Comparison of ENCODE assay signal across 2 cellular contexts in genomic region chr6:13828656-13829301, GRCh38.
A peak's percentile ranks its signal among the peaks of the same experiment; 100 is the strongest.
TF ChIP-seq lines count a peak whose summit lies in the region.
"Not testable (repeated sequence)": the region's sequence is repeated elsewhere in the genome, so short reads cannot be mapped to it uniquely, and the experiment has no call there.

No MANE protein-coding gene starts in this region.

TF ChIP-seq in K562, 482 proteins besides CTCF, POLR2A, EP300 and RAD21 (continued from another document):
- 0 out of 2 replicates have a peak, but pooled peaks have one; percentile 16 for TF ChIP-seq MGA (IDR thresholded peaks at IDR 0.05)
- TF ChIP-seq SOX6 (IDR thresholded peaks at IDR 0.05): peak; percentile 65; the same call in 1 of the 2 replicates
- peak; percentile 19; the same call in 1 of the 2 replicates for TF ChIP-seq L3MBTL2 (IDR thresholded peaks at IDR 0.05)

TF ChIP-seq in HepG2, 621 proteins besides CTCF, POLR2A, EP300 and RAD21 (continued from another document):
- TF ChIP-seq SOX13 (IDR thresholded peaks at IDR 0.05): peak; percentile 74
- TF ChIP-seq SOX13 (CRISPR knock-in tag; conservative IDR thresholded peaks at IDR 0.05 in 1 of 2, IDR thresholded peaks at IDR 0.05 in 1 of 2): peak in 1 of 2 experiments; percentile 85; a peak in 2 of 4 replicates
- not testable (repeated sequence) for TF ChIP-seq TCF12 (IDR thresholded peaks at IDR 0.05); SOX6 (IDR thresholded peaks at IDR 0.05); NR2F6 (CRISPR knock-in tag; IDR thresholded peaks at IDR 0.05)
- peak; percentile 50; the same call in 1 of the 2 replicates for TF ChIP-seq TCF12 (CRISPR knock-in tag; IDR thresholded peaks at IDR 0.05)
- peak; percentile 56; the same call in 1 of the 2 replicates for TF ChIP-seq RXRB (CRISPR knock-in tag; IDR thresholded peaks at IDR 0.05; ENCODE audit: borderline replicate concordance)
- peak; percentile 93 for TF ChIP-seq SOX6 (CRISPR knock-in tag; IDR thresholded peaks at IDR 0.05)
- peak; percentile 61 for TF ChIP-seq NCOA2 (CRISPR knock-in tag; IDR thresholded peaks at IDR 0.05)
- TF ChIP-seq HOXA3 (CRISPR knock-in tag; IDR thresholded peaks at IDR 0.05): 0 out of 2 replicates have a peak, but pooled peaks have one; percentile 28
- 0 out of 2 replicates have a peak, but pooled peaks have one; percentile 44 for TF ChIP-seq MLX (CRISPR knock-in tag; IDR thresholded peaks at IDR 0.05)
- TF ChIP-seq TFAP4 (IDR thresholded peaks at IDR 0.05; ENCODE audit: borderline replicate concordance, low read depth): 0 out of 2 replicates have a peak, but pooled peaks have one; percentile 23
- peak; percentile 20; the same call in 1 of the 2 replicates for TF ChIP-seq CREB1 (IDR thresholded peaks at IDR 0.05)
- TF ChIP-seq CREB1 (CRISPR knock-in tag; IDR thresholded peaks at IDR 0.05): 0 out of 2 replicates have a peak, but pooled peaks have one; percentile 19
- peak; percentile 20; the same call in 1 of the 2 replicates for TF ChIP-seq RAD51 (IDR thresholded peaks at IDR 0.05; ENCODE audit: borderline replicate concordance)
- TF ChIP-seq HNF4A (CRISPR knock-in tag; IDR thresholded peaks at IDR 0.05): peak; percentile 94
- peak; percentile 20 for TF ChIP-seq SKI (IDR thresholded peaks at IDR 0.05; ENCODE audit: partially characterized antibody)
- peak; percentile 90 for TF ChIP-seq TFE3 (CRISPR knock-in tag; IDR thresholded peaks at IDR 0.05)
- peak; percentile 37; the same call in 1 of the 2 replicates for TF ChIP-seq HOMEZ (CRISPR knock-in tag; IDR thresholded peaks at IDR 0.05; ENCODE audit: low read depth)
- 0 out of 2 replicates have a peak, but pooled peaks have one; percentile 27 for TF ChIP-seq TBX2 (CRISPR knock-in tag; IDR thresholded peaks at IDR 0.05; ENCODE audit: borderline replicate concordance)
- peak; percentile 66; the same call in 1 of the 2 replicates for TF ChIP-seq SETDB1 (CRISPR knock-in tag; IDR thresholded peaks at IDR 0.05; ENCODE audit: borderline replicate concordance)
- TF ChIP-seq SALL1 (CRISPR knock-in tag; IDR thresholded peaks at IDR 0.05): peak; percentile 54; the same call in 1 of the 2 replicates
- peak; percentile 80 for TF ChIP-seq SOX5 (CRISPR knock-in tag; IDR thresholded peaks at IDR 0.05; ENCODE audit: borderline replicate concordance)
- TF ChIP-seq GATAD2A (CRISPR knock-in tag; IDR thresholded peaks at IDR 0.05): 0 out of 2 replicates have a peak, but pooled peaks have one; percentile 47
- peak; percentile 61 for TF ChIP-seq NR2F6 (IDR thresholded peaks at IDR 0.05)
- TF ChIP-seq RARA (CRISPR knock-in tag; IDR thresholded peaks at IDR 0.05): peak; percentile 37; the same call in 1 of the 2 replicates
- TF ChIP-seq ARID5B (CRISPR knock-in tag; IDR thresholded peaks at IDR 0.05): peak; percentile 81
- TF ChIP-seq HDAC2 (CRISPR knock-in tag; IDR thresholded peaks at IDR 0.05): 0 out of 2 replicates have a peak, but pooled peaks have one; percentile 29
- peak; percentile 72 for TF ChIP-seq TCF7 (IDR thresholded peaks at IDR 0.05; ENCODE audit: low read depth)
- peak; percentile 87 for TF ChIP-seq POGZ (CRISPR knock-in tag; IDR thresholded peaks at IDR 0.05)
- TF ChIP-seq ZNF772 (CRISPR knock-in tag; IDR thresholded peaks at IDR 0.05): 0 out of 2 replicates have a peak, but pooled peaks have one; percentile 45
- peak; percentile 45; the same call in 1 of the 2 replicates for TF ChIP-seq KDM6A (CRISPR knock-in tag; IDR thresholded peaks at IDR 0.05; ENCODE audit: low read depth)
- TF ChIP-seq ZMYM2 (CRISPR knock-in tag; IDR thresholded peaks at IDR 0.05): peak; percentile 88
- 0 out of 2 replicates have a peak, but pooled peaks have one; percentile 32 for TF ChIP-seq HDAC1 (CRISPR knock-in tag; IDR thresholded peaks at IDR 0.05)
- peak; percentile 42; the same call in 1 of the 2 replicates for TF ChIP-seq MNT (IDR thresholded peaks at IDR 0.05)
